Comparison of ENCODE assay signal across 22 cellular contexts in the genomic region with DNA sequence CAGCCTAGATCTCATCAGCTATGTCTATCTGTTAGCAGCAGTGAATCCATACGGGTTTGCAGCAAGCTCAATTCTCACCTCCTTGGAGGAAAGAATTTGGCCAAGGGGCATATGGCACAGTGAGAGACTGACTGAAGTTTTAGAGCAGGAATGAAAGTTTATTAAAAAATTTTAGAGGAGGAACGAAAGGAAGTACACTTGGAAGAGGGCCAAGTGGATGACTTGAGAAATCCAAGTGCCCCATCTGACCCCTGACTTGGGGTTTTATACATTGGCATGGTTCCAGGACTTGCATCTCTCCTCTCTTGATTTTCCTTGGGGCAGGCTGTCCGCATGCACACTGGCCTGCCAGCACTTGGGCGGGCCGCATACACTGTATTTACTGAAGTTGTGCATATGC. TPM values are rescaled to one million over a fixed set of nuclear protein-coding genes. Genes with fewer than 3 reads are reported as not detected.
DNase-seq lines count a peak whose midpoint lies in the region; ATAC-seq and TF ChIP-seq lines count a peak whose summit lies in the region.
"Had no signal": no experiment of that assay in that cellular context is flagged by ENCODE, and none has a peak within 500 bp of the region (broad histone marks: within the 10 kb centered on the region; RNA-seq: fewer than 3 reads in every experiment).

No MANE protein-coding gene starts in this region.

- H3K27me3 ChIP-seq in SK-N-SH (ENCODE audit: insufficient read depth), result no peaks in the 10 kb centered on the region
- no peaks in the 10 kb centered on the region for H3K27me3 ChIP-seq in gastroesophageal sphincter
- H3K27me3 ChIP-seq: cardiac muscle cell, dorsolateral prefrontal cortex had no signal

- no peak for TF ChIP-seq RAD21 in SK-N-SH (IDR thresholded peaks at IDR 0.05; ENCODE audit: low read length)

- H3K36me3 ChIP-seq in SK-N-SH (replicated peaks in 1 of 2; ENCODE audit: control insufficient read depth in 1 of 2, insufficient read depth in 2 of 2, low read length in 1 of 2), result no peaks in the 10 kb centered on the region
- no peaks in the 10 kb centered on the region for H3K36me3 ChIP-seq in gastroesophageal sphincter
- H3K36me3 ChIP-seq: cardiac muscle cell had no signal

- peaks cover 8% of the 10 kb centered on the region for H3F3A ChIP-seq in SK-N-SH (replicated peaks; ENCODE audit: insufficient read depth)

- no peaks in the 10 kb centered on the region for H4K20me1 ChIP-seq in SK-N-SH (ENCODE audit: insufficient read depth)

- H3K27ac ChIP-seq in SK-N-SH (ENCODE audit: low read depth in 2 of 2, low read length in 1 of 2) (no peak overlapping the region), gastroesophageal sphincter (no peak overlapping the region)
- H3K27ac ChIP-seq: cardiac muscle cell, dorsolateral prefrontal cortex had no signal

- no peak overlapping the region for H2AFZ ChIP-seq in SK-N-SH (ENCODE audit: low read depth)

- no peak for TF ChIP-seq EP300 in SK-N-SH (IDR thresholded peaks at IDR 0.05; ENCODE audit: borderline replicate concordance in 1 of 2, low read depth in 1 of 2, low read length in 1 of 2)
- TF ChIP-seq EP300 in gastroesophageal sphincter (IDR thresholded peaks at IDR 0.05), result no peak

- no peak for TF ChIP-seq POLR2A in gastroesophageal sphincter (IDR thresholded peaks at IDR 0.05)

- no peaks in the 10 kb centered on the region for H3K9me2 ChIP-seq in SK-N-SH

- TF ChIP-seq CTCF in SK-N-SH (IDR thresholded peaks at IDR 0.05) (no peak), gastroesophageal sphincter (IDR thresholded peaks at IDR 0.05) (no peak)

- 75% methylated on average over 5 of the region's 5 CpGs for WGBS in SK-N-SH (ENCODE audit: low lambda C conversion rate)
- WGBS in gastroesophageal sphincter (ENCODE audit: low coverage in 1 of 2), 2 donors, result 52 to 57% methylated on average over 4 to 5 of the region's 5 CpGs

- H3K4me2 ChIP-seq in SK-N-SH, result no peak overlapping the region

- DNase-seq in SK-N-SH (no peak), NCI-H69 (lab: John Stamatoyannopoulos, UW) (peak; percentile 1), fibroblast of the conjunctiva (ENCODE audit: low read depth) (peak; percentile 8), SIG-M5 treated with dmso at 0.1 percent for 504 hours (lab: John Stamatoyannopoulos, UW; ENCODE audit: unreplicated experiment) (no peak)
- DNase-seq: activated CD4-positive, alpha-beta T cell treated with anti-CD3 and anti-CD28 coated beads, Interleukin-2, amount 50 U/mL, for 48 hours; activated gamma-delta T cell treated with Interleukin-2 at 50 U/mL for 16 hours; amniotic stem cell; CD4-positive, CD25-positive, alpha-beta regulatory T cell; DMS 273 treated with DMSO at 0.1 percent for 48 hours; dorsolateral prefrontal cortex; IMR-90; kidney; NCI-H1092; NCI-H2029; NCI-H510A treated with DMSO at 0.1 percent for 48 hours; SIG-M5; T-helper 17 cell had no signal

- H3K4me3 ChIP-seq in SK-N-SH (ENCODE audit: low read depth in 2 of 2, low read length in 1 of 2) (no peak overlapping the region), gastroesophageal sphincter (no peak overlapping the region)
- H3K4me3 ChIP-seq: cardiac muscle cell, dorsolateral prefrontal cortex had no signal

- no peak overlapping the region for H3K9ac ChIP-seq in SK-N-SH

- H3K9me3 ChIP-seq in SK-N-SH (no peaks in the 10 kb centered on the region), gastroesophageal sphincter (no peaks in the 10 kb centered on the region)

- ATAC-seq in SK-N-SH treated with all-trans-retinoic acid at 6 μM for 48 hours (no peak), HG02623 (IDR thresholded peaks at IDR 0.05; ENCODE audit: unreplicated experiment) (no peak), gastroesophageal sphincter (no peak), GM21526 (IDR thresholded peaks at IDR 0.05; ENCODE audit: low FRiP score, unreplicated experiment) (no peak)
- ATAC-seq: T-helper 17 cell had no signal

- CTCF ChIA-PET in SK-N-SH (lab: Yijun Ruan, JAX), result no interaction called here

- H3K4me1 ChIP-seq in SK-N-SH (ENCODE audit: control insufficient read depth in 1 of 2, insufficient read depth in 2 of 2, low read depth in 1 of 2, low read length in 1 of 2) (peaks cover 0 to 2% of the 10 kb centered on the region in 2 experiments; a peak in 1 of 4 replicates), gastroesophageal sphincter (peaks cover 0 to 16% (median 0%) of the 10 kb centered on the region in 3 donors)

- POLR2A ChIA-PET in SK-N-SH (lab: Yijun Ruan, JAX), result no interaction called here

- H3K79me2 ChIP-seq in SK-N-SH (ENCODE audit: insufficient read depth), result no peaks in the 10 kb centered on the region

TF ChIP-seq in SK-N-SH, 30 proteins besides CTCF, POLR2A, EP300 and RAD21:
- no peak for TF ChIP-seq MXI1 (IDR thresholded peaks at IDR 0.05; ENCODE audit: low read depth, low read length)
- TF ChIP-seq NFIC (IDR thresholded peaks at IDR 0.05; ENCODE audit: borderline replicate concordance), result peak; percentile 26; the same call in 1 of the 2 replicates
TF ChIP-seq in SK-N-SH: peak in this region for 1.

TF ChIP-seq in SK-N-SH treated with all-trans-retinoic acid at 6 μM for 48 hours, 23 proteins besides CTCF, POLR2A, EP300 and RAD21:
- TF ChIP-seq ZNF565 (CRISPR knock-in tag; conservative IDR thresholded peaks at IDR 0.05; ENCODE audit: low read depth) (no peak), ZC3H10 (CRISPR knock-in tag; IDR thresholded peaks at IDR 0.05) (no peak), PPARA (CRISPR knock-in tag; IDR thresholded peaks at IDR 0.05; ENCODE audit: borderline replicate concordance) (no peak), TCF4 (CRISPR knock-in tag; IDR thresholded peaks at IDR 0.05; ENCODE audit: borderline replicate concordance) (no peak), SNAI2 (CRISPR knock-in tag; IDR thresholded peaks at IDR 0.05) (no peak), ZFP3 (CRISPR knock-in tag; IDR thresholded peaks at IDR 0.05) (no peak), ISL1 (CRISPR knock-in tag; IDR thresholded peaks at IDR 0.05) (no peak), GLIS3 (CRISPR knock-in tag; IDR thresholded peaks at IDR 0.05) (no peak), ZFP30 (CRISPR knock-in tag; IDR thresholded peaks at IDR 0.05) (no peak)

RNA-seq across cellular contexts. Expression of gene OSBPL9, which starts 9.2 kb away (rescaled TPM):
- polyA plus RNA-seq in SK-N-SH (2012; rRNA removed), result 43.9 and 63.9 TPM in 2 replicates
- polyA plus RNA-seq in SK-N-SH (2012; cell fraction: cytosol; rRNA removed), result 61.1 and 62.8 TPM in 2 replicates
- polyA plus RNA-seq in SK-N-SH (2012; cell fraction: nucleus; rRNA removed), result 23.5 and 55.4 TPM in 2 replicates
- total RNA-seq in gastroesophageal sphincter, result 100 to 1,000 TPM in 1 of 4 donors, 10 to 100 TPM in 3; 56.9 to 110 (median 78.3) TPM

Comparison
In these comparisons a context has a peak if more than half of its experiments do, and no peak if none do; other contexts are left out.
1. DNase-seq: peak in NCI-H69 (single experiment) and fibroblast of the conjunctiva (single experiment); none in SK-N-SH (single experiment) and SIG-M5 treated with dmso at 0.1 percent for 504 hours (single experiment).